Comparison of ENCODE assay signal across 8 cellular contexts in genomic region chrX:93673056-93673868, GRCh38. TPM values are rescaled to one million over a fixed set of nuclear protein-coding genes. Genes with fewer than 3 reads are reported as not detected.
DNase-seq lines count a peak whose midpoint lies in the region; ATAC-seq, FAIRE-seq and TF ChIP-seq lines count a peak whose summit lies in the region.

Gene NAP1L3, minus strand, starts transcription at chrX:93673578. Its CDS starts 274 bp downstream, at chrX:93673304.

- H3K9me3 ChIP-seq in neural cell (ENCODE audit: low read length), result no peaks in the 10 kb centered on the region

- no peak for TF ChIP-seq CTCF in neural cell (IDR thresholded peaks at IDR 0.05; ENCODE audit: poor library complexity, severe bottlenecking)

- DNase-seq in DMS153 treated with DMSO at 0.1 percent for 48 hours (lab: John Stamatoyannopoulos, UW; ENCODE audit: unreplicated experiment), result peak; percentile 13
- DNase-seq in RPMI8226, result peak; percentile 2
- peak; percentile 71 for DNase-seq in activated naive CD4-positive, alpha-beta T cell treated with anti-CD3 and anti-CD28 coated beads for 36 hours
- DNase-seq in germinal center (ENCODE audit: low spot score), result peak; percentile 1
- DNase-seq in RCC 7860 (ENCODE audit: low spot score), result no peak

- H3K79me2 ChIP-seq in neural cell (replicated peaks; ENCODE audit: insufficient read depth, low read length), result peaks cover 18% of the 10 kb centered on the region

- H3K36me3 Mint-ChIP-seq in activated naive CD4-positive, alpha-beta T cell treated with anti-CD3 and anti-CD28 coated beads for 36 hours (ENCODE audit: low read depth), result no peaks in the 10 kb centered on the region
- no peaks in the 10 kb centered on the region for H3K36me3 Mint-ChIP-seq in stimulated activated naive CD8-positive, alpha-beta T cell treated with anti-CD3 and anti-CD28 coated beads, Interleukin-15, Interleukin-2, amounts not matched to agents 100 ng/mL and 50 ng/mL, for 24 hours (ENCODE audit: low read depth)

- peak within 1 kb of the TSS; percentile 81 for H3K4me3 ChIP-seq in neural cell (ENCODE audit: low read length)

- FAIRE-seq in RCC 7860 (lab: Jason Lieb, UNC), result no peak

- H3K4me1 Mint-ChIP-seq in activated naive CD4-positive, alpha-beta T cell treated with anti-CD3 and anti-CD28 coated beads for 36 hours (ENCODE audit: low read depth), result peaks cover 13% of the 10 kb centered on the region
- peaks cover 18% of the 10 kb centered on the region for H3K4me1 Mint-ChIP-seq in stimulated activated naive CD8-positive, alpha-beta T cell treated with anti-CD3 and anti-CD28 coated beads, Interleukin-15, Interleukin-2, amounts not matched to agents 100 ng/mL and 50 ng/mL, for 24 hours (ENCODE audit: low read depth)

- H3K27me3 ChIP-seq in neural cell (ENCODE audit: insufficient read depth, low read depth, low read length), result no peaks in the 10 kb centered on the region

- no peaks in the 10 kb centered on the region for H3K9me2 ChIP-seq in neural cell (ENCODE audit: insufficient read depth, low read length)

- H3K4me2 ChIP-seq in neural cell (ENCODE audit: low read length), result peak within 1 kb of the TSS; percentile 69

- H3K27ac Mint-ChIP-seq in activated naive CD4-positive, alpha-beta T cell treated with anti-CD3 and anti-CD28 coated beads for 36 hours, result peak within 1 kb of the TSS; percentile 92
- H3K27ac Mint-ChIP-seq in stimulated activated naive CD8-positive, alpha-beta T cell treated with anti-CD3 and anti-CD28 coated beads, Interleukin-15, Interleukin-2, amounts not matched to agents 100 ng/mL and 50 ng/mL, for 24 hours, result peak within 1 kb of the TSS; percentile 41

- H3K36me3 ChIP-seq in neural cell (ENCODE audit: insufficient read depth, low read length), result no peaks in the 10 kb centered on the region

- ATAC-seq in HG02938 (IDR thresholded peaks at IDR 0.05; ENCODE audit: unreplicated experiment), result peak; percentile 80

- H3K9me3 Mint-ChIP-seq in activated naive CD4-positive, alpha-beta T cell treated with anti-CD3 and anti-CD28 coated beads for 36 hours, result no peaks in the 10 kb centered on the region
- H3K9me3 Mint-ChIP-seq in stimulated activated naive CD8-positive, alpha-beta T cell treated with anti-CD3 and anti-CD28 coated beads, Interleukin-15, Interleukin-2, amounts not matched to agents 100 ng/mL and 50 ng/mL, for 24 hours, result no peaks in the 10 kb centered on the region

- peak within 1 kb of the TSS; percentile 97 for H3K27ac ChIP-seq in neural cell (ENCODE audit: low read length)

- H3F3A ChIP-seq in neural cell (ENCODE audit: insufficient read depth, low read length, poor library complexity, severe bottlenecking), result no peaks in the 10 kb centered on the region

- peak within 1 kb of the TSS; percentile 96 for H3K9ac ChIP-seq in neural cell (ENCODE audit: low read length)

- peak within 1 kb of the TSS; percentile 91 for H3K4me3 Mint-ChIP-seq in activated naive CD4-positive, alpha-beta T cell treated with anti-CD3 and anti-CD28 coated beads for 36 hours
- peak within 1 kb of the TSS; percentile 86 for H3K4me3 Mint-ChIP-seq in stimulated activated naive CD8-positive, alpha-beta T cell treated with anti-CD3 and anti-CD28 coated beads, Interleukin-15, Interleukin-2, amounts not matched to agents 100 ng/mL and 50 ng/mL, for 24 hours

- intact Hi-C loops in activated naive CD4-positive, alpha-beta T cell treated with anti-CD3 and anti-CD28 coated beads for 36 hours (cut with micrococcal nuclease), result no loop called here

- peak; percentile 40 for TF ChIP-seq RAD21 in neural cell (conservative IDR thresholded peaks at IDR 0.05)

- no peaks in the 10 kb centered on the region for H4K20me1 ChIP-seq in neural cell (ENCODE audit: insufficient read depth)

- peak within 1 kb of the TSS; percentile 90 for H2AFZ ChIP-seq in neural cell (ENCODE audit: low read depth, low read length)

- peak; percentile 42 for TF ChIP-seq EP300 in neural cell (conservative IDR thresholded peaks at IDR 0.05; ENCODE audit: poor library complexity, severe bottlenecking)

- H3K27me3 Mint-ChIP-seq in activated naive CD4-positive, alpha-beta T cell treated with anti-CD3 and anti-CD28 coated beads for 36 hours (ENCODE audit: low read depth), result no peaks in the 10 kb centered on the region
- peaks cover 4% of the 10 kb centered on the region for H3K27me3 Mint-ChIP-seq in stimulated activated naive CD8-positive, alpha-beta T cell treated with anti-CD3 and anti-CD28 coated beads, Interleukin-15, Interleukin-2, amounts not matched to agents 100 ng/mL and 50 ng/mL, for 24 hours

- CTCF ChIA-PET in activated naive CD4-positive, alpha-beta T cell treated with anti-CD3 and anti-CD28 coated beads for 36 hours (lab: Charles Lee), result no interaction called here

TF ChIP-seq in neural cell, 6 proteins besides CTCF, POLR2A, EP300 and RAD21:
- TF ChIP-seq SMC3 (conservative IDR thresholded peaks at IDR 0.05; ENCODE audit: poor library complexity) (no peak), TAF1 (IDR thresholded peaks at IDR 0.05; ENCODE audit: low read depth) (peak; percentile 93), POLR2AphosphoS5 (IDR thresholded peaks at IDR 0.05) (peak; percentile 88), EZH2 (IDR thresholded peaks at IDR 0.05; ENCODE audit: borderline replicate concordance, insufficient read depth, low read length, poor library complexity, severe bottlenecking) (no peak), REST (IDR thresholded peaks at IDR 0.05; ENCODE audit: borderline replicate concordance) (peak; percentile 91), MXI1 (conservative IDR thresholded peaks at IDR 0.05; ENCODE audit: poor library complexity, severe bottlenecking) (no peak)

RNA-seq across cellular contexts. Expression of gene NAP1L3, which starts in this region (rescaled TPM):
- total RNA-seq in activated naive CD4-positive, alpha-beta T cell treated with anti-CD3 and anti-CD28 coated beads for 36 hours, result 1 to 10 TPM; 4.8 to 5.4 TPM
- polyA plus RNA-seq in neural cell, result 207 and 243 TPM in 2 replicates
- polyA minus RNA-seq in neural cell, result 149 and 167 TPM in 2 replicates
